11 cellular contexts compared by ENCODE assay signal in the genomic region with DNA sequence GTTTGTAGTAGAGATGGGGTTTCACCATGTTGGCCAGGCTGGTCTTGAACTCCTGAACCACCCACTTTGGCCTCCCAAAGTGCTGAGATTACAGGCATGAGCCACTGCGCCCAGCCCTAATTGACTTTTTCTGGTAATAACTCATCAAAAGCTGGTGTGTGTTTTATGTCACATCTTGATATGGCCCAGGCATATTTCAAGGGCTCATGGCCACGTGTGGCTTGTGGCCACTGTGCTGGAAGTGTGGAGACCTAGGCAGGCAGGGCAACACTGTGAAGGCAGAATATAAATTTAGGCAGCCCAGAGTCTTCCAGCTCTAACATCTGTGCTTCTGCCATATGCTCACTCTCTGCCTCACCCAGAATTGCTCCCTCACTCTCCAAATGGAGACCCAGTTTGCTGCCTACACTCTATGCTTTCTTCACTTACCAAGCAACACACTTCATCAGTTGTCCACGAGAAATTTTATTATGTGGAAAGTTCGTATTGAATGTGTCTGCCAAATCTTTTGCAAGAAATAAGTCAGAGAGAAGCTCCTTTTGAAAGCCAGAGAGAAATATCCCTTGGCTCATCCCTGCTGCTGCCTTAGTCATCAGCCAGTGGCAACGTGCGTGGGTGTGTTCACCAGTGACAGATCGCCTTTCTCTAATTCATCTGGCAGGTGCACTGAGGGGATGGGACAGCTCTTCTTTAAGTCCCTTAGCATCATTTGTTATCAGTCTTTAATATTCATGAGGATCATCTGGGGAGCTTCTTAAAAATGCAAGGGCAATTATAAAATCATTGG.
A peak's percentile ranks its signal among the peaks of the same experiment; 100 is the strongest.
DNase-seq lines count a peak whose midpoint lies in the region; ATAC-seq lines count a peak whose summit lies in the region.
"Had no signal": no experiment of that assay in that cellular context is flagged by ENCODE, and none has a peak within 500 bp of the region (broad histone marks: within the 10 kb centered on the region; RNA-seq: fewer than 3 reads in every experiment).

No MANE protein-coding gene starts in this region.

- H3K4me1 ChIP-seq in BLaER1 = peaks cover 100% of the 10 kb centered on the region

- DNase-seq in MG63 (peak; percentile 67), amniotic epithelial cell (ENCODE audit: low read depth) (peak; percentile 11), naive B cell (no peak), T-helper 1 cell (no peak)

- H3K36me3 Mint-ChIP-seq in naive B cell = no peaks in the 10 kb centered on the region
- H3K36me3 Mint-ChIP-seq: activated naive CD8-positive, alpha-beta T cell had no signal

- H3K27me3 ChIP-seq in BLaER1 (no peaks in the 10 kb centered on the region), MG63 (no peaks in the 10 kb centered on the region)
- H3K27me3 ChIP-seq: tibial nerve had no signal

- no peaks in the 10 kb centered on the region for H3K9me3 Mint-ChIP-seq in naive B cell

- no peaks in the 10 kb centered on the region for H4K20me1 ChIP-seq in BLaER1

- ATAC-seq in naive B cell (ENCODE audit: low read depth in 2 of 2) (no peak), GM18868 (IDR thresholded peaks at IDR 0.05; ENCODE audit: unreplicated experiment) (no peak), HG02623 (IDR thresholded peaks at IDR 0.05; ENCODE audit: unreplicated experiment) (no peak), GM18858 (IDR thresholded peaks at IDR 0.05; ENCODE audit: unreplicated experiment) (no peak)

- H3K9me3 ChIP-seq in BLaER1 (no peaks in the 10 kb centered on the region; the same call in 1 of the 2 replicates), MG63 (no peaks in the 10 kb centered on the region)
- H3K9me3 ChIP-seq: tibial nerve had no signal

- peak overlapping the region in 5 of 6 donors; percentile 26 to 98 (median 47) for H3K27ac Mint-ChIP-seq in naive B cell
- H3K27ac Mint-ChIP-seq: activated naive CD8-positive, alpha-beta T cell had no signal

- peak overlapping the region; percentile 86 for H3K4me2 ChIP-seq in BLaER1

- no peak overlapping the region for H3K4me3 ChIP-seq in BLaER1
- no peak overlapping the region for H3K4me3 ChIP-seq in MG63
- H3K4me3 ChIP-seq: smooth muscle cell, tibial nerve had no signal

- H3K27ac ChIP-seq in BLaER1 = peak overlapping the region; percentile 52
- H3K27ac ChIP-seq: tibial nerve had no signal

- peak overlapping the region in 1 of 8 donors; percentile 1 for H3K4me3 Mint-ChIP-seq in naive B cell
- H3K4me3 Mint-ChIP-seq: activated naive CD8-positive, alpha-beta T cell had no signal

- H3K27me3 Mint-ChIP-seq in naive B cell = no peaks in the 10 kb centered on the region
- H3K27me3 Mint-ChIP-seq: activated naive CD8-positive, alpha-beta T cell had no signal

- H3K36me3 ChIP-seq in BLaER1 (no peaks in the 10 kb centered on the region), MG63 (no peaks in the 10 kb centered on the region)
- H3K36me3 ChIP-seq: tibial nerve had no signal

- H3K9ac ChIP-seq in BLaER1 = no peak overlapping the region

- H3K4me1 Mint-ChIP-seq in naive B cell = peaks cover 40 to 83% (median 78%) of the 10 kb centered on the region in 3 donors

Comparison
In these comparisons a context has a peak if more than half of its experiments do, and no peak if none do; other contexts are left out.
1. DNase-seq: peak in MG63 (single experiment) and amniotic epithelial cell (single experiment); none in naive B cell (single experiment) and T-helper 1 cell (0 of 5).